Comparison of ENCODE assay signal across 1 cellular context in genomic region chr19:50330365-50331078, GRCh38.
A peak's percentile ranks its signal among the peaks of the same experiment; 100 is the strongest.
TF ChIP-seq lines count a peak whose summit lies in the region.

No MANE protein-coding gene starts in this region.

TF ChIP-seq in K562, 482 proteins besides CTCF, POLR2A, EP300 and RAD21 (continued from another document and continues in another):
- TF ChIP-seq ZNF263 (CRISPR knock-in tag; IDR thresholded peaks at IDR 0.05; ENCODE audit: borderline replicate concordance) (peak; percentile 78), PCBP1 (IDR thresholded peaks at IDR 0.05; ENCODE audit: low read depth, low read length, poor library complexity, severe bottlenecking) (peak; percentile 35), HMGN3 (IDR thresholded peaks at IDR 0.05; ENCODE audit: borderline replicate concordance, extremely low read depth, insufficient read length, low read depth, low read length) (peak; percentile 74), ZNF444 (CRISPR knock-in tag; IDR thresholded peaks at IDR 0.05) (no peak), ZFPM2 (CRISPR knock-in tag; IDR thresholded peaks at IDR 0.05) (no peak), ELF1 (tag; IDR thresholded peaks at IDR 0.05) (no peak), SIN3B (IDR thresholded peaks at IDR 0.05; ENCODE audit: low read depth) (no peak), ZNF23 (CRISPR knock-in tag; IDR thresholded peaks at IDR 0.05) (no peak), PHF21A (IDR thresholded peaks at IDR 0.05; ENCODE audit: borderline replicate concordance, low read depth) (no peak), MAZ (CRISPR knock-in tag; conservative IDR thresholded peaks at IDR 0.05 in 1 of 2, IDR thresholded peaks at IDR 0.05 in 1 of 2) (peak; percentile 58 to 68; a peak in 2 of 4 replicates), CXXC5 (CRISPR knock-in tag; IDR thresholded peaks at IDR 0.05) (peak; percentile 55), ETV6 (IDR thresholded peaks at IDR 0.05; ENCODE audit: borderline replicate concordance in 1 of 2, low read depth in 2 of 2, low read length in 1 of 2) (no peak), ETV6 (CRISPR knock-in tag; IDR thresholded peaks at IDR 0.05; ENCODE audit: borderline replicate concordance) (no peak), EHMT2 (IDR thresholded peaks at IDR 0.05) (0 out of 2 replicates have a peak, but pooled peaks have one; percentile 34), NR2C1 (IDR thresholded peaks at IDR 0.05) (peak; percentile 41; the same call in 1 of the 2 replicates), NR2C1 (tag; IDR thresholded peaks at IDR 0.05) (no peak), GABPB1 (CRISPR knock-in tag; IDR thresholded peaks at IDR 0.05) (peak; percentile 59; the same call in 1 of the 2 replicates), CTBP1 (IDR thresholded peaks at IDR 0.05; ENCODE audit: borderline replicate concordance) (no peak; the same call in 1 of the 2 replicates), POLR2G (IDR thresholded peaks at IDR 0.05; ENCODE audit: low read depth, low read length) (peak; percentile 54; the same call in 1 of the 2 replicates), POLR2AphosphoS5 (IDR thresholded peaks at IDR 0.05; ENCODE audit: control insufficient read depth, insufficient read depth, low read depth, low read length) (no peak), CGGBP1 (CRISPR knock-in tag; IDR thresholded peaks at IDR 0.05) (no peak), TFAP4 (CRISPR knock-in tag; IDR thresholded peaks at IDR 0.05; ENCODE audit: borderline replicate concordance) (0 out of 2 replicates have a peak, but pooled peaks have one; percentile 35), SMARCE1 (IDR thresholded peaks at IDR 0.05) (peak; percentile 32; the same call in 1 of the 2 replicates), GTF2E2 (tag; IDR thresholded peaks at IDR 0.05) (no peak), ARID2 (IDR thresholded peaks at IDR 0.05) (peak; percentile 13; the same call in 1 of the 2 replicates), KLF1 (tag; IDR thresholded peaks at IDR 0.05) (no peak), TAF1 (IDR thresholded peaks at IDR 0.05; ENCODE audit: control insufficient read depth, extremely low read depth, insufficient read depth, low read length, severe bottlenecking) (peak; percentile 21), FOXA1 (IDR thresholded peaks at IDR 0.05; ENCODE audit: borderline replicate concordance) (no peak), TSHZ1 (CRISPR knock-in tag; IDR thresholded peaks at IDR 0.05) (no peak), THRB (CRISPR knock-in tag; conservative IDR thresholded peaks at IDR 0.05) (no peak), THRA (IDR thresholded peaks at IDR 0.05) (no peak), ZFP1 (CRISPR knock-in tag; IDR thresholded peaks at IDR 0.05) (no peak), NEUROD1 (IDR thresholded peaks at IDR 0.05; ENCODE audit: borderline replicate concordance, low read depth, low read length, partially characterized antibody) (no peak), ZNF75A (CRISPR knock-in tag; IDR thresholded peaks at IDR 0.05) (no peak), THRAP3 (IDR thresholded peaks at IDR 0.05; ENCODE audit: borderline replicate concordance) (peak; percentile 74; the same call in 1 of the 2 replicates), DNMT1 (IDR thresholded peaks at IDR 0.05) (peak; percentile 61; the same call in 1 of the 2 replicates), SNIP1 (IDR thresholded peaks at IDR 0.05; ENCODE audit: low read depth) (no peak), FOSL1 (tag; conservative IDR thresholded peaks at IDR 0.05) (no peak), ZZZ3 (IDR thresholded peaks at IDR 0.05) (no peak), ZHX1 (conservative IDR thresholded peaks at IDR 0.05; ENCODE audit: low read length) (no peak), BRD9 (IDR thresholded peaks at IDR 0.05; ENCODE audit: low read depth, partially characterized antibody) (peak; percentile 81), ZNF584 (CRISPR knock-in tag; IDR thresholded peaks at IDR 0.05; ENCODE audit: low read depth) (no peak), CREB1 (IDR thresholded peaks at IDR 0.05) (no peak), CREB1 (CRISPR knock-in tag; IDR thresholded peaks at IDR 0.05) (no peak; the same call in 1 of the 2 replicates), PHB2 (IDR thresholded peaks at IDR 0.05; ENCODE audit: low read depth) (no peak), ZNF253 (CRISPR knock-in tag; conservative IDR thresholded peaks at IDR 0.05) (no peak), FOXP1 (CRISPR knock-in tag; IDR thresholded peaks at IDR 0.05) (no peak), MCM3 (IDR thresholded peaks at IDR 0.05) (no peak), SIN3A (IDR thresholded peaks at IDR 0.05; ENCODE audit: borderline replicate concordance in 2 of 2, control insufficient read depth in 1 of 2, low read depth in 2 of 2, low read length in 2 of 2) (0 out of 4 replicates have a peak, but pooled peaks of 1 of the 2 experiments have one; percentile 15), DLX4 (CRISPR knock-in tag; IDR thresholded peaks at IDR 0.05) (no peak), ZNF146 (CRISPR knock-in tag; IDR thresholded peaks at IDR 0.05; ENCODE audit: unreplicated experiment) (no peak), MCM5 (IDR thresholded peaks at IDR 0.05; ENCODE audit: low read depth) (no peak), CREB3 (tag; conservative IDR thresholded peaks at IDR 0.05; ENCODE audit: low read depth) (no peak), TRIM28 (IDR thresholded peaks at IDR 0.05) (no peak), MCM7 (IDR thresholded peaks at IDR 0.05) (0 out of 4 replicates have a peak, but pooled peaks of 1 of the 2 experiments have one; percentile 10), ZFP36 (IDR thresholded peaks at IDR 0.05; ENCODE audit: low read depth, low read length, partially characterized antibody) (no peak), DPF2 (IDR thresholded peaks at IDR 0.05) (peak; percentile 70), TRIM24 (IDR thresholded peaks at IDR 0.05) (peak in 1 of 2 experiments; percentile 54; a peak in 1 of 4 replicates), HMBOX1 (IDR thresholded peaks at IDR 0.05) (no peak), SRF (CRISPR knock-in tag; IDR thresholded peaks at IDR 0.05) (no peak), SMARCA5 (IDR thresholded peaks at IDR 0.05) (peak; percentile 66)
